Comparison of ENCODE assay signal across 1 cellular context in genomic region chr14:100285021-100285912, GRCh38.
A peak's percentile ranks its signal among the peaks of the same experiment; 100 is the strongest.
TF ChIP-seq lines count a peak whose summit lies in the region.

No MANE protein-coding gene starts in this region.

TF ChIP-seq in HEK293, 187 proteins besides CTCF, POLR2A, EP300 and RAD21 (continued from another document and continues in another):
- TF ChIP-seq, protein P1, sequence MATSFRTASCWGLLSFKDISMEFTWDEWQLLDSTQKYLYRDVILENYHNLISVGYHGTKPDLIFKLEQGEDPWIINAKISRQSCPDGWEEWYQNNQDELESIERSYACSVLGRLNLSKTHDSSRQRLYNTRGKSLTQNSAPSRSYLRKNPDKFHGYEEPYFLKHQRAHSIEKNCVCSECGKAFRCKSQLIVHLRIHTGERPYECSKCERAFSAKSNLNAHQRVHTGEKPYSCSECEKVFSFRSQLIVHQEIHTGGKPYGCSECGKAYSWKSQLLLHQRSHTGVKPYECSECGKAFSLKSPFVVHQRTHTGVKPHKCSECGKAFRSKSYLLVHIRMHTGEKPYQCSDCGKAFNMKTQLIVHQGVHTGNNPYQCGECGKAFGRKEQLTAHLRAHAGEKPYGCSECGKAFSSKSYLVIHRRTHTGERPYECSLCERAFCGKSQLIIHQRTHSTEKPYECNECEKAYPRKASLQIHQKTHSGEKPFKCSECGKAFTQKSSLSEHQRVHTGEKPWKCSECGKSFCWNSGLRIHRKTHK (tag by site-specific recombination; IDR thresholded peaks at IDR 0.05): no peak
- TF ChIP-seq YY1 (tag by site-specific recombination; IDR thresholded peaks at IDR 0.05) (no peak; the same call in 1 of the 2 replicates), ZSCAN16 (tag by site-specific recombination; IDR thresholded peaks at IDR 0.05) (0 out of 2 replicates have a peak, but pooled peaks have one; percentile 64), PRDM1 (tag by site-specific recombination; IDR thresholded peaks at IDR 0.05) (no peak), ZFP69B (tag by site-specific recombination; IDR thresholded peaks at IDR 0.05) (peak; percentile 89), ZNF596 (tag by site-specific recombination; IDR thresholded peaks at IDR 0.05) (no peak), KLF17 (tag by site-specific recombination; IDR thresholded peaks at IDR 0.05) (peak; percentile 91), ZNF266 (tag by site-specific recombination; IDR thresholded peaks at IDR 0.05; ENCODE audit: low read depth) (no peak), ZNF324 (tag by site-specific recombination; IDR thresholded peaks at IDR 0.05) (peak; percentile 83; the same call in 1 of the 2 replicates), KLF9 (tag by site-specific recombination; IDR thresholded peaks at IDR 0.05; ENCODE audit: low read depth) (peak; percentile 85), ZNF792 (tag by site-specific recombination; IDR thresholded peaks at IDR 0.05) (0 out of 2 replicates have a peak, but pooled peaks have one; percentile 34), ZNF530 (tag by site-specific recombination; IDR thresholded peaks at IDR 0.05; ENCODE audit: low read depth) (no peak), ZBTB7A (tag by site-specific recombination; IDR thresholded peaks at IDR 0.05; ENCODE audit: low read depth) (peak; percentile 88; the same call in 1 of the 2 replicates), ZNF391 (tag by site-specific recombination; IDR thresholded peaks at IDR 0.05; ENCODE audit: borderline replicate concordance, low read depth) (peak; percentile 65; the same call in 1 of the 2 replicates), ZNF555 (tag by site-specific recombination; conservative IDR thresholded peaks at IDR 0.05) (no peak), ZNF354C (tag by site-specific recombination; IDR thresholded peaks at IDR 0.05; ENCODE audit: borderline replicate concordance, low read depth) (no peak), ZNF202 (tag by site-specific recombination; IDR thresholded peaks at IDR 0.05; ENCODE audit: borderline replicate concordance) (0 out of 2 replicates have a peak, but pooled peaks have one; percentile 39), ZNF24 (tag by site-specific recombination; IDR thresholded peaks at IDR 0.05) (no peak; the same call in 1 of the 2 replicates), ZNF664 (tag by site-specific recombination; IDR thresholded peaks at IDR 0.05) (no peak), KLF1 (tag by site-specific recombination; IDR thresholded peaks at IDR 0.05) (peak; percentile 97), SCRT1 (tag by site-specific recombination; IDR thresholded peaks at IDR 0.05; ENCODE audit: borderline replicate concordance) (no peak), ZNF785 (tag by site-specific recombination; IDR thresholded peaks at IDR 0.05) (no peak), PBX3 (CRISPR knock-in tag; IDR thresholded peaks at IDR 0.05) (no peak; the same call in 1 of the 2 replicates), ZNF843 (tag by site-specific recombination; IDR thresholded peaks at IDR 0.05) (0 out of 2 replicates have a peak, but pooled peaks have one; percentile 14), ZBTB6 (tag by site-specific recombination; IDR thresholded peaks at IDR 0.05) (no peak), IKZF3 (tag by site-specific recombination; IDR thresholded peaks at IDR 0.05) (0 out of 2 replicates have a peak, but pooled peaks have one; percentile 14), SP2 (tag by site-specific recombination; IDR thresholded peaks at IDR 0.05) (peak; percentile 58), ZNF768 (tag by site-specific recombination; IDR thresholded peaks at IDR 0.05) (no peak), ZNF335 (tag by site-specific recombination; conservative IDR thresholded peaks at IDR 0.05) (peak; percentile 93), TCF7L2 (IDR thresholded peaks at IDR 0.05; ENCODE audit: borderline replicate concordance, low read depth, low read length) (no peak), ZNF624 (tag by site-specific recombination; IDR thresholded peaks at IDR 0.05) (no peak), ZNF521 (tag by site-specific recombination; IDR thresholded peaks at IDR 0.05) (no peak), ZNF23 (tag by site-specific recombination; IDR thresholded peaks at IDR 0.05; ENCODE audit: borderline replicate concordance) (no peak), HIC1 (tag by site-specific recombination; IDR thresholded peaks at IDR 0.05) (peak; percentile 11; the same call in 1 of the 2 replicates), ZSCAN18 (tag by site-specific recombination; IDR thresholded peaks at IDR 0.05) (no peak), ZNF174 (tag by site-specific recombination; IDR thresholded peaks at IDR 0.05) (no peak), KLF8 (tag by site-specific recombination; IDR thresholded peaks at IDR 0.05) (peak; percentile 89), ZBTB1 (tag by site-specific recombination; IDR thresholded peaks at IDR 0.05) (0 out of 2 replicates have a peak, but pooled peaks have one; percentile 48)
- TF ChIP-seq, protein P2, sequence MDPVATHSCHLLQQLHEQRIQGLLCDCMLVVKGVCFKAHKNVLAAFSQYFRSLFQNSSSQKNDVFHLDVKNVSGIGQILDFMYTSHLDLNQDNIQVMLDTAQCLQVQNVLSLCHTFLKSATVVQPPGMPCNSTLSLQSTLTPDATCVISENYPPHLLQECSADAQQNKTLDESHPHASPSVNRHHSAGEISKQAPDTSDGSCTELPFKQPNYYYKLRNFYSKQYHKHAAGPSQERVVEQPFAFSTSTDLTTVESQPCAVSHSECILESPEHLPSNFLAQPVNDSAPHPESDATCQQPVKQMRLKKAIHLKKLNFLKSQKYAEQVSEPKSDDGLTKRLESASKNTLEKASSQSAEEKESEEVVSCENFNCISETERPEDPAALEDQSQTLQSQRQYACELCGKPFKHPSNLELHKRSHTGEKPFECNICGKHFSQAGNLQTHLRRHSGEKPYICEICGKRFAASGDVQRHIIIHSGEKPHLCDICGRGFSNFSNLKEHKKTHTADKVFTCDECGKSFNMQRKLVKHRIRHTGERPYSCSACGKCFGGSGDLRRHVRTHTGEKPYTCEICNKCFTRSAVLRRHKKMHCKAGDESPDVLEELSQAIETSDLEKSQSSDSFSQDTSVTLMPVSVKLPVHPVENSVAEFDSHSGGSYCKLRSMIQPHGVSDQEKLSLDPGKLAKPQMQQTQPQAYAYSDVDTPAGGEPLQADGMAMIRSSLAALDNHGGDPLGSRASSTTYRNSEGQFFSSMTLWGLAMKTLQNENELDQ (tag by site-specific recombination; IDR thresholded peaks at IDR 0.05; ENCODE audit: low read depth): no peak
- TF ChIP-seq, protein P3, sequence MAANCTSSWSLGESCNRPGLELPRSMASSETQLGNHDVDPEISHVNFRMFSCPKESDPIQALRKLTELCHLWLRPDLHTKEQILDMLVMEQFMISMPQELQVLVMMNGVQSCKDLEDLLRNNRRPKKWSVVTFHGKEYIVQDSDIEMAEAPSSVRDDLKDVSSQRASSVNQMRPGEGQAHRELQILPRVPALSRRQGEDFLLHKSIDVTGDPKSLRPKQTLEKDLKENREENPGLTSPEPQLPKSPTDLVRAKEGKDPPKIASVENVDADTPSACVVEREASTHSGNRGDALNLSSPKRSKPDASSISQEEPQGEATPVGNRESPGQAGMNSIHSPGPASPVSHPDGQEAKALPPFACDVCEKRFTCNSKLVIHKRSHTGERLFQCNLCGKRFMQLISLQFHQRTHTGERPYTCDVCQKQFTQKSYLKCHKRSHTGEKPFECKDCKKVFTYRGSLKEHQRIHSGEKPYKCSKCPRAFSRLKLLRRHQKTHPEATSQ (tag by site-specific recombination; IDR thresholded peaks at IDR 0.05): 0 out of 2 replicates have a peak, but pooled peaks have one; percentile 42
- TF ChIP-seq, protein P4, sequence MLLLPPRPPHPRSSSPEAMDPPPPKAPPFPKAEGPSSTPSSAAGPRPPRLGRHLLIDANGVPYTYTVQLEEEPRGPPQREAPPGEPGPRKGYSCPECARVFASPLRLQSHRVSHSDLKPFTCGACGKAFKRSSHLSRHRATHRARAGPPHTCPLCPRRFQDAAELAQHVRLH (tag by site-specific recombination; IDR thresholded peaks at IDR 0.05): peak; percentile 49; the same call in 1 of the 2 replicates
- TF ChIP-seq, protein P5, sequence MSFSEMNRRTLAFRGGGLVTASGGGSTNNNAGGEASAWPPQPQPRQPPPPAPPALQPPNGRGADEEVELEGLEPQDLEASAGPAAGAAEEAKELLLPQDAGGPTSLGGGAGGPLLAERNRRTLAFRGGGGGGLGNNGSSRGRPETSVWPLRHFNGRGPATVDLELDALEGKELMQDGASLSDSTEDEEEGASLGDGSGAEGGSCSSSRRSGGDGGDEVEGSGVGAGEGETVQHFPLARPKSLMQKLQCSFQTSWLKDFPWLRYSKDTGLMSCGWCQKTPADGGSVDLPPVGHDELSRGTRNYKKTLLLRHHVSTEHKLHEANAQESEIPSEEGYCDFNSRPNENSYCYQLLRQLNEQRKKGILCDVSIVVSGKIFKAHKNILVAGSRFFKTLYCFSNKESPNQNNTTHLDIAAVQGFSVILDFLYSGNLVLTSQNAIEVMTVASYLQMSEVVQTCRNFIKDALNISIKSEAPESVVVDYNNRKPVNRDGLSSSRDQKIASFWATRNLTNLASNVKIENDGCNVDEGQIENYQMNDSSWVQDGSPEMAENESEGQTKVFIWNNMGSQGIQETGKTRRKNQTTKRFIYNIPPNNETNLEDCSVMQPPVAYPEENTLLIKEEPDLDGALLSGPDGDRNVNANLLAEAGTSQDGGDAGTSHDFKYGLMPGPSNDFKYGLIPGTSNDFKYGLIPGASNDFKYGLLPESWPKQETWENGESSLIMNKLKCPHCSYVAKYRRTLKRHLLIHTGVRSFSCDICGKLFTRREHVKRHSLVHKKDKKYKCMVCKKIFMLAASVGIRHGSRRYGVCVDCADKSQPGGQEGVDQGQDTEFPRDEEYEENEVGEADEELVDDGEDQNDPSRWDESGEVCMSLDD (tag by site-specific recombination; IDR thresholded peaks at IDR 0.05): peak; percentile 98
- TF ChIP-seq, protein P6, sequence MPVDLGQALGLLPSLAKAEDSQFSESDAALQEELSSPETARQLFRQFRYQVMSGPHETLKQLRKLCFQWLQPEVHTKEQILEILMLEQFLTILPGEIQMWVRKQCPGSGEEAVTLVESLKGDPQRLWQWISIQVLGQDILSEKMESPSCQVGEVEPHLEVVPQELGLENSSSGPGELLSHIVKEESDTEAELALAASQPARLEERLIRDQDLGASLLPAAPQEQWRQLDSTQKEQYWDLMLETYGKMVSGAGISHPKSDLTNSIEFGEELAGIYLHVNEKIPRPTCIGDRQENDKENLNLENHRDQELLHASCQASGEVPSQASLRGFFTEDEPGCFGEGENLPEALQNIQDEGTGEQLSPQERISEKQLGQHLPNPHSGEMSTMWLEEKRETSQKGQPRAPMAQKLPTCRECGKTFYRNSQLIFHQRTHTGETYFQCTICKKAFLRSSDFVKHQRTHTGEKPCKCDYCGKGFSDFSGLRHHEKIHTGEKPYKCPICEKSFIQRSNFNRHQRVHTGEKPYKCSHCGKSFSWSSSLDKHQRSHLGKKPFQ (tag by site-specific recombination; IDR thresholded peaks at IDR 0.05): no peak
